Comparison of ENCODE assay signal across 26 cellular contexts in genomic region chr5:124264499-124264898, GRCh38.
DNase-seq lines count a peak whose midpoint lies in the region; ATAC-seq and TF ChIP-seq lines count a peak whose summit lies in the region.
"Had no signal": no experiment of that assay in that cellular context is flagged by ENCODE, and none has a peak within 500 bp of the region (broad histone marks: within the 10 kb centered on the region; RNA-seq: fewer than 3 reads in every experiment).

No MANE protein-coding gene starts in this region.

- no TSS peak for BruUV-seq in IMR-90 (replicated peaks; lab: Mats Ljungman, UMichigan)

- H3K27ac ChIP-seq in IMR-90 (ENCODE audit: insufficient read depth, low read length) = no peak overlapping the region
- H3K27ac ChIP-seq: gastroesophageal sphincter, psoas muscle, thoracic aorta, uterus had no signal

- no peak overlapping the region for H3K23ac ChIP-seq in IMR-90 (ENCODE audit: low read depth, low read length)

- H3K4me1 ChIP-seq in IMR-90 (ENCODE audit: control insufficient read depth, insufficient read depth, low read length) = peaks cover 2% of the 10 kb centered on the region; the same call in 1 of the 2 replicates

- H3K9me3 ChIP-seq in IMR-90 (ENCODE audit: control insufficient read depth, insufficient read depth, low read length) = no peaks in the 10 kb centered on the region
- no peaks in the 10 kb centered on the region for H3K9me3 ChIP-seq in MG63
- H3K9me3 ChIP-seq: gastroesophageal sphincter, psoas muscle, thoracic aorta, uterus had no signal

- H3K4me2 ChIP-seq in IMR-90 (ENCODE audit: low read depth, low read length) = no peak overlapping the region
- H3K4me2 ChIP-seq: hepatocyte had no signal

- CTCF ChIA-PET in IMR-90 (lab: Yijun Ruan, JAX) = no interaction called here

- H3K4ac ChIP-seq in IMR-90 (ENCODE audit: low read depth, low read length) = no peak overlapping the region

- intact Hi-C loops in IMR-90 (cut with micrococcal nuclease) = no loop called here

- peaks cover 6% of the 10 kb centered on the region; the same call in 1 of the 2 replicates for H3K27me3 ChIP-seq in IMR-90 (ENCODE audit: control insufficient read depth, insufficient read depth, low read length)
- H3K27me3 ChIP-seq in MG63 = no peaks in the 10 kb centered on the region
- H3K27me3 ChIP-seq: gastroesophageal sphincter, hepatocyte, uterus had no signal

- H4K91ac ChIP-seq in IMR-90 (ENCODE audit: insufficient read depth, low read depth, low read length) = no peak overlapping the region

- H3K14ac ChIP-seq in IMR-90 (replicated peaks; ENCODE audit: low read depth, low read length) = no peak overlapping the region

- no peak overlapping the region for H2AK5ac ChIP-seq in IMR-90 (ENCODE audit: low read depth, low read length)

- no peak for TF ChIP-seq POLR2A in IMR-90 (IDR thresholded peaks at IDR 0.05; ENCODE audit: low read depth, low read length)

- no peak overlapping the region for H2BK20ac ChIP-seq in IMR-90 (ENCODE audit: low read depth, low read length)

- no peaks in the 10 kb centered on the region for H4K20me1 ChIP-seq in IMR-90 (ENCODE audit: insufficient read depth, low read length)

- in situ Hi-C loops in IMR-90 (cut with MboI; ENCODE audit: low sequenced_read_pairs) = no loop called here

- dilution Hi-C loops in IMR-90 (cut with HindIII; ENCODE audit: low sequenced_read_pairs, unreplicated experiment) = no loop called here

- no CpG with 5 or more reads among the region's 2 CpGs for WGBS in IMR-90 (ENCODE audit: extremely low coverage in 2 of 2, insufficient read length in 1 of 2), 2 experiments

- H2AFZ ChIP-seq in IMR-90 (replicated peaks; ENCODE audit: low read length, poor library complexity) = no peak overlapping the region
- H2AFZ ChIP-seq: hepatocyte had no signal

- no peak overlapping the region for H2BK15ac ChIP-seq in IMR-90 (ENCODE audit: low read depth, low read length)

- H3K18ac ChIP-seq in IMR-90 (ENCODE audit: low read depth, low read length) = no peak overlapping the region

- ATAC-seq in IMR-90 (ENCODE audit: low read depth) = no peak
- no peak for ATAC-seq in GM21529 (IDR thresholded peaks at IDR 0.05; ENCODE audit: unreplicated experiment)
- ATAC-seq: activated CD8-positive, alpha-beta T cell treated with anti-CD3 and anti-CD28 coated beads for 36 hours; gastroesophageal sphincter; K562; left lobe of liver; psoas muscle; SK-N-SH treated with all-trans-retinoic acid at 6 μM for 48 hours; stimulated activated naive B cell treated with anti-CD40 and anti-IgM and Interleukin-4, amounts not matched to agents 10 μg/mL and 1 μg/mL and 100 μg/mL, for 72 hours; T-helper 17 cell had no signal

- DNase-seq in IMR-90 = peak; percentile 16
- peak; percentile 26 for DNase-seq in amniotic epithelial cell (ENCODE audit: low read depth)
- peak; percentile 44 for DNase-seq in fibroblast of mammary gland (ENCODE audit: low read depth)
- peak; percentile 43 for DNase-seq in renal cortical epithelial cell (ENCODE audit: low read depth)
- no peak for DNase-seq in GM03348 (ENCODE audit: low spot score)
- no peak for DNase-seq in MG63
- DNase-seq: activated CD4-positive, alpha-beta T cell treated with anti-CD3 and anti-CD28 coated beads for 1 hour; activated CD8-positive, alpha-beta T cell treated with anti-CD3 and anti-CD28 coated beads for 36 hours; activated effector memory CD4-positive, alpha-beta T cell treated with anti-CD3 and anti-CD28 coated beads, Interleukin-2, amount 50 U/mL, for 16 hours; activated naive CD8-positive, alpha-beta T cell treated with anti-CD3 and anti-CD28 coated beads, Interleukin-2, amount 10 ng/mL, durations not matched to agents 7 days and 5 days; CD4-positive, CD25-positive, alpha-beta regulatory T cell; effector CD4-positive, alpha-beta T cell; NCI-H1436; NCI-H2107; psoas muscle; stimulated activated CD4-positive, alpha-beta T cell treated with anti-CD3 and anti-CD28 coated beads, Interleukin-15, amount 100 ng/mL, for 24 hours; stimulated activated naive B cell treated with anti-CD40 and anti-IgM and Interleukin-4, amounts not matched to agents 10 μg/mL and 1 μg/mL and 100 μg/mL, for 72 hours; T-helper 17 cell; uterus had no signal

- no peak overlapping the region for H4K8ac ChIP-seq in IMR-90 (ENCODE audit: low read depth in 2 of 2, low read length in 2 of 2)

- no peak for TF ChIP-seq RAD21 in IMR-90 (IDR thresholded peaks at IDR 0.05; ENCODE audit: low read length)

- H3K9ac ChIP-seq in IMR-90 (ENCODE audit: low read depth, low read length) = no peak overlapping the region

- no peaks in the 10 kb centered on the region; the same call in 1 of the 2 replicates for H3K9me1 ChIP-seq in IMR-90 (ENCODE audit: insufficient read depth, low read length)

- TF ChIP-seq CTCF in IMR-90 (conservative IDR thresholded peaks at IDR 0.05; ENCODE audit: low read depth, low read length) (no peak), fibroblast of mammary gland (conservative IDR thresholded peaks at IDR 0.05; ENCODE audit: control insufficient read depth, insufficient read depth, low read depth, low read length) (no peak)

- H2BK5ac ChIP-seq in IMR-90 (ENCODE audit: low read depth, low read length, poor library complexity, severe bottlenecking) = no peak overlapping the region

- H3K4me3 ChIP-seq in IMR-90 (ENCODE audit: insufficient read depth, low read depth, low read length) (no peak overlapping the region), fibroblast of mammary gland (ENCODE audit: control insufficient read depth, low read depth, low read length) (no peak overlapping the region), MG63 (no peak overlapping the region)
- H3K4me3 ChIP-seq: gastroesophageal sphincter, hepatocyte, K562, psoas muscle, thoracic aorta, uterus had no signal

- no peak overlapping the region for H2AK9ac ChIP-seq in IMR-90 (replicated peaks; ENCODE audit: low read depth, low read length, poor library complexity)

- no peaks in the 10 kb centered on the region for H3K79me1 ChIP-seq in IMR-90 (ENCODE audit: low read depth in 1 of 2, low read length in 2 of 2)

- H4K5ac ChIP-seq in IMR-90 (ENCODE audit: low read depth, low read length) = no peak overlapping the region

- no peak overlapping the region for H3K56ac ChIP-seq in IMR-90 (ENCODE audit: extremely low read depth, insufficient read depth, low read length)

- no peak overlapping the region for H2BK120ac ChIP-seq in IMR-90 (ENCODE audit: low read depth, low read length)

- no peaks in the 10 kb centered on the region for H3K36me3 ChIP-seq in IMR-90 (ENCODE audit: control insufficient read depth, insufficient read depth, low read length)
- no peaks in the 10 kb centered on the region for H3K36me3 ChIP-seq in MG63
- H3K36me3 ChIP-seq: gastroesophageal sphincter, thoracic aorta, uterus had no signal

- POLR2A ChIA-PET in IMR-90 (lab: Charles Lee; ENCODE audit: unreplicated experiment) = no interaction called here

TF ChIP-seq in IMR-90, 13 proteins besides CTCF, POLR2A, EP300 and RAD21:
- TF ChIP-seq FOS (IDR thresholded peaks at IDR 0.05; ENCODE audit: low read depth, low read length) (no peak), MXI1 (IDR thresholded peaks at IDR 0.05; ENCODE audit: borderline replicate concordance, low read depth, low read length) (no peak), CHD1 (IDR thresholded peaks at IDR 0.05; ENCODE audit: low read depth, low read length) (no peak), NFE2L2 (IDR thresholded peaks at IDR 0.05; ENCODE audit: low read depth, low read length) (no peak), RFX5 (IDR thresholded peaks at IDR 0.05; ENCODE audit: low read depth, low read length) (no peak), ELK1 (IDR thresholded peaks at IDR 0.05; ENCODE audit: borderline replicate concordance, low read depth, low read length) (no peak), CEBPB (IDR thresholded peaks at IDR 0.05; ENCODE audit: low read depth, low read length) (no peak), RCOR1 (IDR thresholded peaks at IDR 0.05; ENCODE audit: insufficient replicate concordance, low read length) (no peak), SMC3 (IDR thresholded peaks at IDR 0.05; ENCODE audit: low read depth, low read length) (no peak), MAFK (IDR thresholded peaks at IDR 0.05; ENCODE audit: low read depth, low read length) (no peak)
- TF ChIP-seq, protein P1, sequence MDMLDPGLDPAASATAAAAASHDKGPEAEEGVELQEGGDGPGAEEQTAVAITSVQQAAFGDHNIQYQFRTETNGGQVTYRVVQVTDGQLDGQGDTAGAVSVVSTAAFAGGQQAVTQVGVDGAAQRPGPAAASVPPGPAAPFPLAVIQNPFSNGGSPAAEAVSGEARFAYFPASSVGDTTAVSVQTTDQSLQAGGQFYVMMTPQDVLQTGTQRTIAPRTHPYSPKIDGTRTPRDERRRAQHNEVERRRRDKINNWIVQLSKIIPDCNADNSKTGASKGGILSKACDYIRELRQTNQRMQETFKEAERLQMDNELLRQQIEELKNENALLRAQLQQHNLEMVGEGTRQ (IDR thresholded peaks at IDR 0.05; ENCODE audit: low read depth, low read length) = no peak

Comparison
In these comparisons a context has a peak if more than half of its experiments do, and no peak if none do; other contexts are left out.
1. DNase-seq: peak in IMR-90 (single experiment), amniotic epithelial cell (single experiment), fibroblast of mammary gland (single experiment) and renal cortical epithelial cell (single experiment); none in GM03348 (single experiment) and MG63 (single experiment).